Comparison of ENCODE assay signal across 30 cellular contexts in genomic region chr11:58075781-58076180, GRCh38. TPM values are rescaled to one million over a fixed set of nuclear protein-coding genes. Genes with fewer than 3 reads are reported as not detected.
DNase-seq lines count a peak whose midpoint lies in the region; ATAC-seq, FAIRE-seq and TF ChIP-seq lines count a peak whose summit lies in the region.
"Had no signal": no experiment of that assay in that cellular context is flagged by ENCODE, and none has a peak within 500 bp of the region (broad histone marks: within the 10 kb centered on the region; RNA-seq: fewer than 3 reads in every experiment).

No MANE protein-coding gene starts in this region.

- H3K36me3 ChIP-seq in bronchial epithelial cell (ENCODE audit: control insufficient read depth, insufficient read depth, low read length), result no peaks in the 10 kb centered on the region
- H3K36me3 ChIP-seq: neutrophil, right atrium auricular region, SJSA1, suprapubic skin, WERI-Rb-1 had no signal

- no peak for FAIRE-seq in bronchial epithelial cell (lab: Jason Lieb, UNC)
- FAIRE-seq: urothelium cell line had no signal

- H3K4me3 ChIP-seq in AG10803 (ENCODE audit: low read length), result no peak overlapping the region
- H3K4me3 ChIP-seq in bronchial epithelial cell (ENCODE audit: low read depth, low read length), result no peak overlapping the region
- H3K4me3 ChIP-seq: dorsolateral prefrontal cortex, PC-9, right atrium auricular region, SJSA1, suprapubic skin had no signal

- no peaks in the 10 kb centered on the region for H3K27me3 ChIP-seq in bronchial epithelial cell (ENCODE audit: control insufficient read depth, insufficient read depth, low read length)
- H3K27me3 ChIP-seq: dorsolateral prefrontal cortex, neutrophil, right atrium auricular region, SJSA1, suprapubic skin had no signal

- DNase-seq in AG10803 (ENCODE audit: low read depth), result peak; percentile 37
- peak; percentile 42 for DNase-seq in LHCN-M2 (ENCODE audit: low read depth)
- peak; percentile 91 for DNase-seq in bronchial epithelial cell (ENCODE audit: low read depth)
- peak; percentile 70 for DNase-seq in kidney tubule cell (ENCODE audit: low spot score)
- no peak for DNase-seq in stimulated activated CD4-positive, alpha-beta T cell treated with anti-CD3 and anti-CD28 coated beads, Interleukin-4, amount 100 ng/mL, for 4 hours
- no peak for DNase-seq in middle frontal gyrus (ENCODE audit: extremely low spot score, low spot score)
- DNase-seq: ACHN; activated CD4-positive, alpha-beta T cell treated with anti-CD3 and anti-CD28 coated beads, Interleukin-2, amount 50 U/mL, for 4 hours; activated effector memory CD4-positive, alpha-beta T cell treated with Interleukin-2 at 50 U/mL for 16 hours; dorsolateral prefrontal cortex; erythroblast; GF-D8; glutamatergic neuron; GOT3; KG1; NCI-H1048; NCI-H1930; PC-9; WERI-Rb-1 had no signal

- ATAC-seq in HG03442 (IDR thresholded peaks at IDR 0.05; ENCODE audit: unreplicated experiment) (no peak), GM21360 (IDR thresholded peaks at IDR 0.05; ENCODE audit: unreplicated experiment) (no peak)

- TF ChIP-seq CTCF in AG10803 (conservative IDR thresholded peaks at IDR 0.05; ENCODE audit: low read length) (no peak), bronchial epithelial cell (IDR thresholded peaks at IDR 0.05; ENCODE audit: insufficient read depth, low read length, severe bottlenecking) (no peak)

RNA-seq across cellular contexts. Expression of gene OR6Q1, which starts 45.0 kb away (rescaled TPM):
- not detected in 2 replicates for total RNA-seq in LHCN-M2 (2014; rRNA removed)
- polyA plus RNA-seq in LHCN-M2 (2012), result not detected
- total RNA-seq in bronchial epithelial cell, result not detected in 2 replicates
- total RNA-seq: cardiac septum, dorsolateral prefrontal cortex, liver, PC-9, right atrium auricular region, SJSA1 had no signal
- polyA plus RNA-seq: adipose tissue, CD14-positive monocyte, liver had no signal

RNA-seq across cellular contexts. Expression of gene OR9I1, which starts 49.5 kb away (rescaled TPM):
- total RNA-seq in LHCN-M2 (2014; rRNA removed) (not detected in 2 replicates), bronchial epithelial cell (not detected in 2 replicates)
- not detected for polyA plus RNA-seq in LHCN-M2 (2012)
- total RNA-seq: cardiac septum, dorsolateral prefrontal cortex, liver, PC-9, right atrium auricular region, SJSA1, suprapubic skin had no signal
- polyA plus RNA-seq: adipose tissue, CD14-positive monocyte, liver had no signal

RNA-seq across cellular contexts. Expression of gene OR9Q1, which starts 52.1 kb away (rescaled TPM):
- total RNA-seq in LHCN-M2 (2014; rRNA removed) (not detected in 2 replicates), bronchial epithelial cell (not detected in 2 replicates)
- not detected for polyA plus RNA-seq in LHCN-M2 (2012)
- total RNA-seq: cardiac septum, liver, PC-9, right atrium auricular region, SJSA1 had no signal
- polyA plus RNA-seq: CD14-positive monocyte, liver had no signal

Comparison
In these comparisons a context has a peak if more than half of its experiments do, and no peak if none do; other contexts are left out.
1. DNase-seq: peak in AG10803 (single experiment), LHCN-M2 (single experiment), bronchial epithelial cell (single experiment) and kidney tubule cell (single experiment); none in stimulated activated CD4-positive, alpha-beta T cell treated with anti-CD3 and anti-CD28 coated beads, Interleukin-4, amount 100 ng/mL, for 4 hours (0 of 2) and middle frontal gyrus (single experiment).